ENCODE assay signal across 14 cellular contexts in the genomic region with DNA sequence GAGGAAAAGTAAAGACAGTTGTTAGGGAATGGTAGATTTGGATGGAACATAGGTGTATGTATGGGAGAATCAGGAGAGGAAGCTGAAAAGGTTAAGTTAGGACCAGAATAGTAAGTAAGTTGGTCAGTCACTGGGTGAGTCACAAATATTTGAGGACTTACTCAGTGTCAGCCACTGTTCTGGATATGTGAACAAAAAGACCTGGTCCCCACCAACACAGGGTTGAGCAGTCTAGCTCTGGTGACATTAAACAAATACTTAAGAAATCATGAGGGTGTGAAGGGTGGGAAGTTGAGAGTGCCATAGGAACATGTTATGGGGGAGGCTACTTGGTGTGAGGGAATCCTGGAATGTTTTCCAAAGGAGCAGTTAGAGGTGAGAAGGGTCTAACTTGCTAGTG.
DNase-seq lines count a peak whose midpoint lies in the region; ATAC-seq and TF ChIP-seq lines count a peak whose summit lies in the region.
"Had no signal": no experiment of that assay in that cellular context is flagged by ENCODE, and none has a peak within 500 bp of the region (broad histone marks: within the 10 kb centered on the region; RNA-seq: fewer than 3 reads in every experiment).

No MANE protein-coding gene starts in this region.

- H4K8ac ChIP-seq in trophoblast cell (ENCODE audit: low read depth, low read length), result no peak overlapping the region

- H3K9ac ChIP-seq in trophoblast cell (ENCODE audit: low read length), result no peak overlapping the region

- no peaks in the 10 kb centered on the region for H3K27me3 ChIP-seq in trophoblast cell (ENCODE audit: insufficient read depth, low read length)
- H3K27me3 ChIP-seq: upper lobe of left lung had no signal

- no peak overlapping the region for H3K14ac ChIP-seq in trophoblast cell (ENCODE audit: low read length)

- no peak for ATAC-seq in GM21717 (IDR thresholded peaks at IDR 0.05; ENCODE audit: unreplicated experiment)
- ATAC-seq: naive thymus-derived CD4-positive, alpha-beta T cell had no signal

- H3K4me2 ChIP-seq in trophoblast cell (ENCODE audit: low read length), result peak overlapping the region; percentile 18

- H3K4me3 ChIP-seq in choroid plexus epithelial cell (ENCODE audit: low read depth, low read length) (no peak overlapping the region), trophoblast cell (ENCODE audit: low read depth, low read length) (no peak overlapping the region)
- H3K4me3 ChIP-seq: upper lobe of left lung had no signal

- peaks cover 2% of the 10 kb centered on the region for H3K79me1 ChIP-seq in trophoblast cell (ENCODE audit: low read length)

- H3K79me2 ChIP-seq in trophoblast cell (ENCODE audit: control insufficient read depth, insufficient read depth, low read length, poor library complexity), result no peaks in the 10 kb centered on the region

- H3K36me3 ChIP-seq in trophoblast cell (ENCODE audit: control insufficient read depth in 1 of 2, insufficient read depth in 2 of 2, low read length in 2 of 2), result no peaks in the 10 kb centered on the region
- H3K36me3 ChIP-seq: upper lobe of left lung had no signal

- peak overlapping the region; percentile 83 for H2BK120ac ChIP-seq in trophoblast cell (ENCODE audit: insufficient read depth, low read length, poor library complexity)

- no peak overlapping the region for H2AFZ ChIP-seq in trophoblast cell (ENCODE audit: insufficient read depth, low read length, poor library complexity)

- H3K18ac ChIP-seq in trophoblast cell (ENCODE audit: low read length), result no peak overlapping the region

- peak overlapping the region; percentile 61 for H2BK5ac ChIP-seq in trophoblast cell (ENCODE audit: low read depth, low read length, poor library complexity)

- H3K4ac ChIP-seq in trophoblast cell (ENCODE audit: low read depth, low read length), result no peak overlapping the region

- no peaks in the 10 kb centered on the region for H3K9me3 ChIP-seq in trophoblast cell (ENCODE audit: insufficient read depth, low read depth, low read length)
- H3K9me3 ChIP-seq: upper lobe of left lung had no signal

- TF ChIP-seq CTCF in choroid plexus epithelial cell (conservative IDR thresholded peaks at IDR 0.05; ENCODE audit: low read depth, low read length) (no peak), GM13977 (IDR thresholded peaks at IDR 0.05; ENCODE audit: extremely low read depth, insufficient read depth, missing control alignments) (no peak)

- no peak overlapping the region for H3K23ac ChIP-seq in trophoblast cell (ENCODE audit: low read length)

- H4K12ac ChIP-seq in trophoblast cell (ENCODE audit: low read depth, low read length), result no peak overlapping the region

- H2BK12ac ChIP-seq in trophoblast cell (ENCODE audit: low read length), result peak overlapping the region; percentile 84

- peak overlapping the region; percentile 91 for H4K91ac ChIP-seq in trophoblast cell (ENCODE audit: low read depth, low read length)

- peak overlapping the region; percentile 17 for H3K27ac ChIP-seq in trophoblast cell (ENCODE audit: low read depth, low read length)
- H3K27ac ChIP-seq: upper lobe of left lung had no signal

- DNase-seq in Daoy (ENCODE audit: low read depth) (peak; percentile 57), M059J (ENCODE audit: low read depth) (peak; percentile 92), choroid plexus epithelial cell (ENCODE audit: low read depth) (peak; percentile 35), trophoblast cell (peak; percentile 42 to 64), KG1 (lab: John Stamatoyannopoulos, UW) (no peak), GM13977 (ENCODE audit: low spot score) (no peak), NCI-H2227 treated with DMSO at 0.1 percent for 48 hours (lab: John Stamatoyannopoulos, UW) (no peak)
- DNase-seq: activated CD4-positive, alpha-beta T cell treated with anti-CD3 and anti-CD28 coated beads for 48 hours; glutamatergic neuron; naive thymus-derived CD4-positive, alpha-beta T cell; NCI-H1092; OCI-M1; upper lobe of left lung had no signal

- in situ Hi-C loops in GM13977 (cut with MboI; ENCODE audit: low pct_unique_long_range_greater_than_20kb, low sequenced_read_pairs, unreplicated experiment), result no loop called here

- H3K4me1 ChIP-seq in trophoblast cell (ENCODE audit: control insufficient read depth in 1 of 2, insufficient read depth in 2 of 2, low read length in 2 of 2), result peaks cover 2 to 5% of the 10 kb centered on the region in 2 experiments

- no peak overlapping the region for H2AK5ac ChIP-seq in trophoblast cell (ENCODE audit: low read length)

Comparison
In these comparisons a context has a peak if more than half of its experiments do, and no peak if none do; other contexts are left out.
1. DNase-seq: peak in Daoy (single experiment), M059J (single experiment), choroid plexus epithelial cell (single experiment) and trophoblast cell (2 of 2); none in KG1 (single experiment), GM13977 (single experiment) and NCI-H2227 treated with DMSO at 0.1 percent for 48 hours (single experiment).